In genomic region chr5:38166832-38167231, GRCh38 we compare ENCODE assay signal across 24 cellular contexts.
"Had no signal": no experiment of that assay in that cellular context is flagged by ENCODE, and none has a peak within 500 bp of the region (broad histone marks: within the 10 kb centered on the region; RNA-seq: fewer than 3 reads in every experiment).

No MANE protein-coding gene starts in this region.

- H3K4me1 ChIP-seq: colonic mucosa, esophagus squamous epithelium, lower lobe of right lung, pancreas, tibial nerve, upper lobe of left lung had no signal

- ATAC-seq: left colon; lower lobe of right lung; natural killer cell; pancreas; stimulated activated naive B cell treated with anti-CD40 and anti-IgM and Interleukin-4, amounts not matched to agents 10 μg/mL and 1 μg/mL and 100 μg/mL, for 72 hours had no signal

- H3K4me3 ChIP-seq: colonic mucosa, esophagus squamous epithelium, lower lobe of right lung, pancreas, thoracic aorta, tibial nerve, upper lobe of left lung had no signal

- H3K36me3 Mint-ChIP-seq: immature natural killer cell; natural killer cell; stimulated activated naive B cell treated with anti-CD40 and anti-IgM and Interleukin-4, amounts not matched to agents 10 μg/mL and 1 μg/mL and 100 μg/mL, for 72 hours had no signal

- H3K36me3 ChIP-seq: colonic mucosa, esophagus squamous epithelium, lower lobe of right lung, neutrophil, pancreas, thoracic aorta, tibial nerve, upper lobe of left lung had no signal

- H3K9me3 ChIP-seq: colonic mucosa, esophagus squamous epithelium, lower lobe of right lung, neutrophil, pancreas, thoracic aorta, tibial nerve, upper lobe of left lung had no signal

- H3K27ac Mint-ChIP-seq: dendritic cell treated with granulocyte-macrophage colony-stimulating factor and Interleukin-4, amounts not matched to agents 40 ng/mL and 50 ng/mL, for 4 days; immature natural killer cell; natural killer cell; stimulated activated naive B cell treated with anti-CD40 and anti-IgM and Interleukin-4, amounts not matched to agents 10 μg/mL and 1 μg/mL and 100 μg/mL, for 72 hours; stimulated activated naive CD8-positive, alpha-beta T cell treated with anti-CD3 and anti-CD28 coated beads, Interleukin-15, Interleukin-2, amounts not matched to agents 100 ng/mL and 50 ng/mL, for 24 hours had no signal

- H3K27me3 Mint-ChIP-seq: dendritic cell treated with granulocyte-macrophage colony-stimulating factor and Interleukin-4, amounts not matched to agents 40 ng/mL and 50 ng/mL, for 4 days; stimulated activated naive B cell treated with anti-CD40 and anti-IgM and Interleukin-4, amounts not matched to agents 10 μg/mL and 1 μg/mL and 100 μg/mL, for 72 hours; stimulated activated naive CD8-positive, alpha-beta T cell treated with anti-CD3 and anti-CD28 coated beads, Interleukin-15, Interleukin-2, amounts not matched to agents 100 ng/mL and 50 ng/mL, for 24 hours had no signal

- H3K4me3 Mint-ChIP-seq: dendritic cell treated with granulocyte-macrophage colony-stimulating factor and Interleukin-4, amounts not matched to agents 40 ng/mL and 50 ng/mL, for 4 days; immature natural killer cell; natural killer cell; stimulated activated naive B cell treated with anti-CD40 and anti-IgM and Interleukin-4, amounts not matched to agents 10 μg/mL and 1 μg/mL and 100 μg/mL, for 72 hours; stimulated activated naive CD8-positive, alpha-beta T cell treated with anti-CD3 and anti-CD28 coated beads, Interleukin-15, Interleukin-2, amounts not matched to agents 100 ng/mL and 50 ng/mL, for 24 hours had no signal

- H3K27ac ChIP-seq: colonic mucosa, esophagus squamous epithelium, lower lobe of right lung, neutrophil, pancreas, thoracic aorta, tibial nerve, upper lobe of left lung had no signal

- H3K27me3 ChIP-seq: colonic mucosa, esophagus squamous epithelium, neutrophil, pancreas, tibial nerve, upper lobe of left lung had no signal

- DNase-seq: colonic mucosa; effector memory CD4-positive, alpha-beta T cell; erythroblast; esophagus squamous epithelium; foreskin melanocyte; hypothalamus; immature natural killer cell; kidney glomerular epithelial cell; left colon; lower lobe of right lung; natural killer cell; pancreas; small intestine; stimulated activated CD4-positive, alpha-beta T cell treated with anti-CD3 and anti-CD28 coated beads, Interleukin-15, amount 100 ng/mL, for 24 hours; stimulated activated CD4-positive, alpha-beta T cell treated with anti-CD3 and anti-CD28 coated beads, Interleukin-2, amount 100 ng/mL, for 48 hours; stimulated activated naive B cell treated with anti-CD40 and anti-IgM and Interleukin-4, amounts not matched to agents 10 μg/mL and 1 μg/mL and 100 μg/mL, for 72 hours had no signal

- FAIRE-seq: endometrium, pancreas, small intestine, urothelium cell line had no signal

- H3K4me1 Mint-ChIP-seq: immature natural killer cell; natural killer cell; stimulated activated naive B cell treated with anti-CD40 and anti-IgM and Interleukin-4, amounts not matched to agents 10 μg/mL and 1 μg/mL and 100 μg/mL, for 72 hours had no signal

- H3K9me3 Mint-ChIP-seq: dendritic cell treated with granulocyte-macrophage colony-stimulating factor and Interleukin-4, amounts not matched to agents 40 ng/mL and 50 ng/mL, for 4 days; natural killer cell; stimulated activated naive CD8-positive, alpha-beta T cell treated with anti-CD3 and anti-CD28 coated beads, Interleukin-15, Interleukin-2, amounts not matched to agents 100 ng/mL and 50 ng/mL, for 24 hours had no signal
